ENCODE assay signal across 24 cellular contexts in the genomic region with DNA sequence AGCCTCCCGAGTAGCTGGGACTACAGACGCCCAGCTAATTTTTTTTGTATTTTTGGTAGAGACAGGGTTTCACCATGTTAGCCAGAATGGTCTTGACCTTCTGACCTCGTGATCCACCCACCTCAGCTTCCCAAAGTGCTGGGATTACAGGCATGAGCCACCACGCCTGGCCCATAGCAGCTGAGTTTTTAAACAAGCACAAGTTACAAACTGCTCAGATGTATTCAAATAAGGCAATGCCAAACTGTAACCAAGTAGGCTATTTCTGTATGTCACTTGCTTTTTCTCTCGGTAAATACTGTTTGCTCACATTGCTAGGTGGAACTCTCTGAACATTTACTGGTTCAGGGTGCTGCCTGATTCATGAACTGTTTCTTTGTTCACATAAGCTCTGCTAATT.
A peak's percentile ranks its signal among the peaks of the same experiment; 100 is the strongest.
DNase-seq lines count a peak whose midpoint lies in the region; ATAC-seq, FAIRE-seq and TF ChIP-seq lines count a peak whose summit lies in the region.
"Had no signal": no experiment of that assay in that cellular context is flagged by ENCODE, and none has a peak within 500 bp of the region (broad histone marks: within the 10 kb centered on the region; RNA-seq: fewer than 3 reads in every experiment).

No MANE protein-coding gene starts in this region.

- no peaks in the 10 kb centered on the region for H3K4me1 ChIP-seq in astrocyte (ENCODE audit: insufficient read depth, low read length)
- H3K4me1 ChIP-seq in neural progenitor cell, result no peaks in the 10 kb centered on the region
- H3K4me1 ChIP-seq: esophagus squamous epithelium, uterus had no signal

- H3K9me3 Mint-ChIP-seq in astrocyte (ENCODE audit: unreplicated experiment) (no peaks in the 10 kb centered on the region), neural progenitor cell (peaks cover 3% of the 10 kb centered on the region)
- H3K9me3 Mint-ChIP-seq: dendritic cell treated with granulocyte-macrophage colony-stimulating factor and Interleukin-4, amounts not matched to agents 40 ng/mL and 50 ng/mL, for 4 days had no signal

- H4K20me1 ChIP-seq in astrocyte (ENCODE audit: insufficient read depth, low read length) (no peaks in the 10 kb centered on the region), neural progenitor cell (ENCODE audit: low read depth) (no peaks in the 10 kb centered on the region)

- ATAC-seq in GM18520 (IDR thresholded peaks at IDR 0.05; ENCODE audit: unreplicated experiment) (peak; percentile 52), GM21576 (IDR thresholded peaks at IDR 0.05; ENCODE audit: unreplicated experiment) (no peak), GM19023 (IDR thresholded peaks at IDR 0.05; ENCODE audit: unreplicated experiment) (no peak)
- ATAC-seq: activated naive CD4-positive, alpha-beta T cell treated with anti-CD3 and anti-CD28 coated beads, Interleukin-2, amount 50 U/mL, for 72 hours; stimulated activated effector memory CD8-positive, alpha-beta T cell treated with anti-CD3 and anti-CD28 coated beads, Interleukin-12 subunit alpha, Interleukin-12 subunit beta, amount 100 ng/mL, for 72 hours had no signal

- H3K4me3 ChIP-seq in astrocyte (ENCODE audit: insufficient read depth, low read depth, low read length), result no peak overlapping the region
- no peak overlapping the region for H3K4me3 ChIP-seq in neural progenitor cell
- H3K4me3 ChIP-seq: esophagus squamous epithelium, uterus had no signal

- H3K36me3 Mint-ChIP-seq in astrocyte (ENCODE audit: low read depth, unreplicated experiment) (no peaks in the 10 kb centered on the region), neural progenitor cell (no peaks in the 10 kb centered on the region)
- H3K36me3 Mint-ChIP-seq: activated naive CD4-positive, alpha-beta T cell treated with anti-CD3 and anti-CD28 coated beads, Interleukin-2, amount 50 U/mL, for 72 hours; stimulated activated effector memory CD8-positive, alpha-beta T cell treated with anti-CD3 and anti-CD28 coated beads, Interleukin-12 subunit alpha, Interleukin-12 subunit beta, amount 100 ng/mL, for 72 hours had no signal

- H3K27me3 Mint-ChIP-seq in astrocyte (ENCODE audit: low read depth, unreplicated experiment) (no peaks in the 10 kb centered on the region), neural progenitor cell (ENCODE audit: insufficient read depth, low read depth) (no peaks in the 10 kb centered on the region)
- H3K27me3 Mint-ChIP-seq: dendritic cell treated with granulocyte-macrophage colony-stimulating factor and Interleukin-4, amounts not matched to agents 40 ng/mL and 50 ng/mL, for 4 days had no signal

- H3K79me2 ChIP-seq in astrocyte (ENCODE audit: insufficient read depth, low read length), result no peaks in the 10 kb centered on the region
- H3K79me2 ChIP-seq in neural progenitor cell (ENCODE audit: low read depth), result no peaks in the 10 kb centered on the region

- H3K27ac Mint-ChIP-seq in astrocyte (ENCODE audit: unreplicated experiment) (peak overlapping the region; percentile 53), neural progenitor cell (no peak overlapping the region)
- H3K27ac Mint-ChIP-seq: activated naive CD4-positive, alpha-beta T cell treated with anti-CD3 and anti-CD28 coated beads, Interleukin-2, amount 50 U/mL, for 72 hours; dendritic cell treated with granulocyte-macrophage colony-stimulating factor and Interleukin-4, amounts not matched to agents 40 ng/mL and 50 ng/mL, for 4 days; stimulated activated effector memory CD8-positive, alpha-beta T cell treated with anti-CD3 and anti-CD28 coated beads, Interleukin-12 subunit alpha, Interleukin-12 subunit beta, amount 100 ng/mL, for 72 hours had no signal

- H2AFZ ChIP-seq in astrocyte (ENCODE audit: low read depth, low read length) (no peak overlapping the region), neural progenitor cell (replicated peaks) (peak overlapping the region; percentile 19)

- H3K9me3 ChIP-seq in astrocyte (ENCODE audit: insufficient read depth, low read depth, low read length), result no peaks in the 10 kb centered on the region
- no peaks in the 10 kb centered on the region for H3K9me3 ChIP-seq in neural progenitor cell (ENCODE audit: low read depth)
- H3K9me3 ChIP-seq: esophagus squamous epithelium, uterus had no signal

- H3K27ac ChIP-seq in astrocyte (ENCODE audit: low read depth, low read length) (no peak overlapping the region), neural progenitor cell (no peak overlapping the region)
- H3K27ac ChIP-seq: C4-2B, esophagus squamous epithelium, uterus had no signal

- no peak overlapping the region for H3K4me3 Mint-ChIP-seq in astrocyte (ENCODE audit: unreplicated experiment)
- no peak overlapping the region for H3K4me3 Mint-ChIP-seq in neural progenitor cell
- H3K4me3 Mint-ChIP-seq: dendritic cell treated with granulocyte-macrophage colony-stimulating factor and Interleukin-4, amounts not matched to agents 40 ng/mL and 50 ng/mL, for 4 days; stimulated activated effector memory CD8-positive, alpha-beta T cell treated with anti-CD3 and anti-CD28 coated beads, Interleukin-12 subunit alpha, Interleukin-12 subunit beta, amount 100 ng/mL, for 72 hours had no signal

- H3K27me3 ChIP-seq in astrocyte (ENCODE audit: insufficient read depth, low read length) (no peaks in the 10 kb centered on the region), neural progenitor cell (no peaks in the 10 kb centered on the region)
- H3K27me3 ChIP-seq: esophagus squamous epithelium, uterus had no signal

- H3K9ac ChIP-seq in astrocyte (ENCODE audit: low read length), result no peak overlapping the region
- H3K9ac ChIP-seq in neural progenitor cell, result no peak overlapping the region

- FAIRE-seq in astrocyte (lab: Jason Lieb, UNC), result no peak
- FAIRE-seq: HTR-8/SVneo had no signal

- H3K4me2 ChIP-seq in astrocyte (ENCODE audit: low read length) (no peak overlapping the region), neural progenitor cell (no peak overlapping the region)

- H3K36me3 ChIP-seq in astrocyte (ENCODE audit: insufficient read depth, low read length) (no peaks in the 10 kb centered on the region), neural progenitor cell (no peaks in the 10 kb centered on the region)
- H3K36me3 ChIP-seq: esophagus squamous epithelium, uterus had no signal

- TF ChIP-seq CTCF in astrocyte (IDR thresholded peaks at IDR 0.05; ENCODE audit: insufficient read depth, low read depth, low read length) (no peak), neural progenitor cell (IDR thresholded peaks at IDR 0.05) (no peak)

- DNase-seq in M059J (ENCODE audit: low read depth) (peak; percentile 29), astrocyte (ENCODE audit: low read depth) (no peak), neural progenitor cell (ENCODE audit: low spot score) (no peak), superior temporal gyrus (ENCODE audit: extremely low spot score) (no peak), KG1 (lab: John Stamatoyannopoulos, UW) (no peak)
- DNase-seq: activated CD4-positive, alpha-beta T cell treated with anti-CD3 and anti-CD28 coated beads, Interleukin-2, amount 50 U/mL, for 4 hours; activated CD4-positive, CD25-positive, alpha-beta regulatory T cell; caudate nucleus; esophagus squamous epithelium; kidney glomerular epithelial cell; NCI-H1048; NCI-H187 treated with DMSO at 0.1 percent for 48 hours; occipital lobe; stimulated activated CD4-positive, alpha-beta T cell treated with anti-CD3 and anti-CD28 coated beads, Interleukin-2, amount 100 ng/mL, for 48 hours; SW 1271; uterus had no signal

- H3K4me1 Mint-ChIP-seq in astrocyte (ENCODE audit: low read depth, unreplicated experiment) (no peaks in the 10 kb centered on the region), neural progenitor cell (no peaks in the 10 kb centered on the region)
- H3K4me1 Mint-ChIP-seq: stimulated activated effector memory CD8-positive, alpha-beta T cell treated with anti-CD3 and anti-CD28 coated beads, Interleukin-12 subunit alpha, Interleukin-12 subunit beta, amount 100 ng/mL, for 72 hours had no signal

- H3F3A ChIP-seq in neural progenitor cell (ENCODE audit: low read depth), result no peaks in the 10 kb centered on the region
